16 cellular contexts compared by ENCODE assay signal in genomic region chr1:115409853-115410150, GRCh38.
DNase-seq lines count a peak whose midpoint lies in the region; ATAC-seq, FAIRE-seq and TF ChIP-seq lines count a peak whose summit lies in the region.
"Had no signal": no experiment of that assay in that cellular context is flagged by ENCODE, and none has a peak within 500 bp of the region (broad histone marks: within the 10 kb centered on the region; RNA-seq: fewer than 3 reads in every experiment).

No MANE protein-coding gene starts in this region.

- no peak overlapping the region for H3K14ac ChIP-seq in H9 (ENCODE audit: insufficient read depth, low read length)

- H3K36me3 ChIP-seq in heart left ventricle (no peaks in the 10 kb centered on the region), pancreas (no peaks in the 10 kb centered on the region)
- H3K36me3 ChIP-seq: HAP-1, MG63 had no signal

- no peak overlapping the region for H2AK5ac ChIP-seq in H9 (ENCODE audit: insufficient read length, low read length)

- no peak overlapping the region for H2BK12ac ChIP-seq in H9 (ENCODE audit: insufficient read length, low read depth, low read length)

- H3K36me3 Mint-ChIP-seq in mesothelial cell of epicardium (no peaks in the 10 kb centered on the region), H9 (ENCODE audit: insufficient read depth in 1 of 3, low read depth in 3 of 3) (no peaks in the 10 kb centered on the region)

- H2BK120ac ChIP-seq in H9 (ENCODE audit: low read depth, low read length, poor library complexity, severe bottlenecking), result no peak overlapping the region

- H3K4me1 Mint-ChIP-seq in mesothelial cell of epicardium (peaks cover 7% of the 10 kb centered on the region), H9 (peaks cover 6 to 10% of the 10 kb centered on the region in 2 experiments)

- TF ChIP-seq CTCF in heart left ventricle (IDR thresholded peaks at IDR 0.05), result no peak
- no peak for TF ChIP-seq CTCF in mesothelial cell of epicardium (IDR thresholded peaks at IDR 0.05; ENCODE audit: unreplicated experiment)
- TF ChIP-seq CTCF in pancreas (IDR thresholded peaks at IDR 0.05), result no peak
- TF ChIP-seq CTCF in H9 (conservative IDR thresholded peaks at IDR 0.05), result no peak

- H3K4ac ChIP-seq in H9 (ENCODE audit: low read depth, low read length), result no peak overlapping the region

- peaks cover 18% of the 10 kb centered on the region for H3K9me3 Mint-ChIP-seq in mesothelial cell of epicardium
- peaks cover 0 to 5% of the 10 kb centered on the region in 2 experiments; a peak in 4 of 5 replicates for H3K9me3 Mint-ChIP-seq in H9

- H2BK5ac ChIP-seq in H9 (ENCODE audit: insufficient read length, low read length), result no peak overlapping the region

- TF ChIP-seq POLR2A in heart left ventricle (IDR thresholded peaks at IDR 0.05), result no peak
- no peak for TF ChIP-seq POLR2A in GM18505 (IDR thresholded peaks at IDR 0.05; ENCODE audit: borderline replicate concordance, extremely low read depth, insufficient read depth, insufficient read length)

- peaks cover 0 to 12% (median 2%) of the 10 kb centered on the region in 12 donors for H3K9me3 ChIP-seq in heart left ventricle
- H3K9me3 ChIP-seq in pancreas, result no peaks in the 10 kb centered on the region
- no peaks in the 10 kb centered on the region for H3K9me3 ChIP-seq in H9 (ENCODE audit: control insufficient read depth, low read depth, low read length)
- H3K9me3 ChIP-seq: HAP-1 had no signal

- H3K23ac ChIP-seq in H9 (ENCODE audit: insufficient read length, low read depth, low read length), result no peak overlapping the region

- H3K27me3 Mint-ChIP-seq in mesothelial cell of epicardium (ENCODE audit: low read depth) (no peaks in the 10 kb centered on the region), H9 (ENCODE audit: low read depth) (peaks cover 1% of the 10 kb centered on the region; the same call in 1 of the 2 replicates)

- no peak overlapping the region for H3T11ph ChIP-seq in H9 (ENCODE audit: low read length)

- no peak overlapping the region for H2BK15ac ChIP-seq in H9 (ENCODE audit: low read depth, low read length)

- intact Hi-C loops in Right ventricle myocardium inferior (cut with DNase I), result loop anchor here (5.0 kb wide), 1 partner anchor 73 kb away; the partner anchor contains the start of gene NGF
- intact Hi-C loops in cardiac septum (cut with DNase I), result loop anchor here (2.0 kb wide), 1 partner anchor 45 kb away; no protein-coding TSS in a partner anchor
- intact Hi-C loops in heart left ventricle (cut with DNase I), result no loop called here
- intact Hi-C loops in pancreas (cut with DNase I), result no loop called here

- no peak overlapping the region for H3K9ac ChIP-seq in H9 (ENCODE audit: extremely low read depth, insufficient read length, low read length)

- no peaks in the 10 kb centered on the region for H3K79me1 ChIP-seq in H9 (ENCODE audit: insufficient read depth, low read depth, low read length, poor library complexity, severe bottlenecking)

- peak overlapping the region; percentile 22 to 82 (median 61) for H3K27ac ChIP-seq in heart left ventricle
- H3K27ac ChIP-seq in pancreas, result no peak overlapping the region
- no peak overlapping the region for H3K27ac ChIP-seq in H9 (ENCODE audit: insufficient read length, low read depth, low read length)

- 16 to 25% (median 20%) methylated on average over 3 of the region's 3 CpGs for WGBS in heart left ventricle, 4 donors
- 72 to 74% methylated on average over 3 of the region's 3 CpGs for WGBS in pancreas, 2 donors
- no CpG with 5 or more reads among the region's 3 CpGs for WGBS in H9 (ENCODE audit: extremely low coverage, insufficient read length, low lambda C conversion rate)

- no peaks in the 10 kb centered on the region for H4K20me1 ChIP-seq in H9 (ENCODE audit: control insufficient read depth, insufficient read depth, insufficient read length)

- H3K4me3 Mint-ChIP-seq in mesothelial cell of epicardium (no peak overlapping the region), H9 (no peak overlapping the region)
- H3K4me3 Mint-ChIP-seq: CD4-positive, alpha-beta T cell had no signal

- no peak overlapping the region for H2AFZ ChIP-seq in H9 (ENCODE audit: low read length)

- no peak overlapping the region for H2BK20ac ChIP-seq in H9 (ENCODE audit: low read depth, low read length, poor library complexity, severe bottlenecking)

- H3K79me2 ChIP-seq in H9 (ENCODE audit: insufficient read depth, low read length), result no peaks in the 10 kb centered on the region

- H3K23me2 ChIP-seq in H9 (ENCODE audit: insufficient read length, low read depth, low read length, poor library complexity, severe bottlenecking), result no peaks in the 10 kb centered on the region

- H4K91ac ChIP-seq in H9 (ENCODE audit: insufficient read length, low read depth, low read length), result no peak overlapping the region

- no peak overlapping the region for H3K4me3 ChIP-seq in heart left ventricle
- H3K4me3 ChIP-seq in pancreas, result no peak overlapping the region
- H3K4me3 ChIP-seq: HAP-1, MG63 had no signal

- no peak overlapping the region for H4K8ac ChIP-seq in H9 (replicated peaks; ENCODE audit: insufficient read length, low read depth, low read length)

- no peak for FAIRE-seq in pancreas (lab: Jason Lieb, UNC)

- H3K4me1 ChIP-seq in heart left ventricle (peaks cover 0 to 28% (median 15%) of the 10 kb centered on the region in 12 donors), pancreas (no peaks in the 10 kb centered on the region), H9 (ENCODE audit: insufficient read depth, low read length) (no peaks in the 10 kb centered on the region; the same call in 1 of the 2 replicates)
- H3K4me1 ChIP-seq: HAP-1 had no signal

- H3K27me3 ChIP-seq in heart left ventricle (no peaks in the 10 kb centered on the region), pancreas (no peaks in the 10 kb centered on the region), H9 (ENCODE audit: insufficient read depth, low read length) (no peaks in the 10 kb centered on the region)
- H3K27me3 ChIP-seq: MG63 had no signal

- no peak overlapping the region for H4K5ac ChIP-seq in H9 (ENCODE audit: insufficient read length, low read depth, low read length)

- ATAC-seq in Right ventricle myocardium inferior (peak; percentile 51), heart left ventricle (peak in 3 of 4 donors; percentile 32 to 60 (median 49)), GM18505 (IDR thresholded peaks at IDR 0.05; ENCODE audit: unreplicated experiment) (no peak), GM18909 (IDR thresholded peaks at IDR 0.05; ENCODE audit: poor library complexity, unreplicated experiment) (no peak), pancreas (no peak)

- no peak overlapping the region for H3K56ac ChIP-seq in H9 (ENCODE audit: insufficient read length, low read depth, low read length)

- no peak overlapping the region for H3K4me2 ChIP-seq in H9 (ENCODE audit: insufficient read depth, insufficient read length, low read length)

- H3K27ac Mint-ChIP-seq in mesothelial cell of epicardium (peak overlapping the region; percentile 73), H9 (no peak overlapping the region)
- H3K27ac Mint-ChIP-seq: CD4-positive, alpha-beta T cell had no signal

- H3K18ac ChIP-seq in H9 (ENCODE audit: insufficient read length, low read depth, low read length), result no peak overlapping the region

- DNase-seq in Right ventricle myocardium inferior (ENCODE audit: missing footprints) (no peak), cardiac septum (ENCODE audit: low spot score) (no peak), heart left ventricle (no peak), mesothelial cell of epicardium (ENCODE audit: low spot score in 2 of 2, unreplicated experiment in 2 of 2) (no peak), pancreas (no peak), H9 (no peak)
- DNase-seq: CD4-positive, alpha-beta T cell; IMR-90; Karpas-422; NCI-H1105 treated with DMSO at 0.1 percent for 48 hours; NCI-H1694 treated with DMSO at 0.1 percent for 48 hours; NCI-H774 had no signal

Comparison
In these comparisons a context has a peak if more than half of its experiments do, and no peak if none do; other contexts are left out.
1. intact Hi-C loops: an anchor here in Right ventricle myocardium inferior (5.0 kb wide) and cardiac septum (2.0 kb wide); none called in heart left ventricle and pancreas.
2. ATAC-seq: peak in Right ventricle myocardium inferior (single experiment) and heart left ventricle (3 of 4); none in GM18505 (single experiment), GM18909 (single experiment) and pancreas (0 of 4).
3. H3K27ac ChIP-seq: peak in heart left ventricle (12 of 12); none in pancreas (0 of 4) and H9 (single experiment).